Comparison of ENCODE assay signal across 15 cellular contexts in genomic region chr9:4497855-4498254, GRCh38. TPM values are rescaled to one million over a fixed set of nuclear protein-coding genes. Genes with fewer than 3 reads are reported as not detected.
DNase-seq lines count a peak whose midpoint lies in the region; ATAC-seq, FAIRE-seq and TF ChIP-seq lines count a peak whose summit lies in the region.
"Had no signal": no experiment of that assay in that cellular context is flagged by ENCODE, and none has a peak within 500 bp of the region (broad histone marks: within the 10 kb centered on the region; RNA-seq: fewer than 3 reads in every experiment).

No MANE protein-coding gene starts in this region.

- H3K4me1 ChIP-seq in smooth muscle cell (ENCODE audit: low read depth), result peaks cover 9% of the 10 kb centered on the region
- H3K4me1 ChIP-seq: neural progenitor cell had no signal

- TF ChIP-seq CTCF in smooth muscle cell (IDR thresholded peaks at IDR 0.05; ENCODE audit: borderline replicate concordance, insufficient read depth, poor library complexity, severe bottlenecking), result no peak

- H3K79me2 ChIP-seq in smooth muscle cell (ENCODE audit: low read depth), result no peaks in the 10 kb centered on the region

- no peaks in the 10 kb centered on the region for H3K27me3 ChIP-seq in smooth muscle cell (ENCODE audit: low read depth)
- H3K27me3 ChIP-seq: neural progenitor cell, Peyer's patch had no signal

- peaks cover 21% of the 10 kb centered on the region for H3F3A ChIP-seq in smooth muscle cell (ENCODE audit: low read depth)

- H3K4me2 ChIP-seq in smooth muscle cell, result no peak overlapping the region
- H3K4me2 ChIP-seq: neural progenitor cell had no signal

- no peaks in the 10 kb centered on the region for H4K20me1 ChIP-seq in smooth muscle cell (ENCODE audit: low read depth)

- H3K9ac ChIP-seq in smooth muscle cell (ENCODE audit: low read depth), result no peak overlapping the region
- H3K9ac ChIP-seq: neural progenitor cell had no signal

- WGBS in smooth muscle cell (ENCODE audit: low lambda C conversion rate), result 21% methylated on average over 1 of the region's 1 CpG

- no peak for TF ChIP-seq POLR2A in GM12891 (IDR thresholded peaks at IDR 0.05; ENCODE audit: low read depth, low read length)

- FAIRE-seq in GM12891 (lab: Jason Lieb, UNC), result peak; percentile 87

- no peaks in the 10 kb centered on the region for H3K9me3 ChIP-seq in smooth muscle cell (replicated peaks; ENCODE audit: low read depth)
- H3K9me3 ChIP-seq: Peyer's patch had no signal

- DNase-seq in GM12891 (ENCODE audit: insufficient read length, low spot score) (no peak), M059J (ENCODE audit: low read depth) (peak; percentile 69), fibroblast of the conjunctiva (ENCODE audit: low read depth) (peak; percentile 6), smooth muscle cell (lab: John Stamatoyannopoulos, UW; ENCODE audit: unreplicated experiment) (no peak), NCI-H2196 (lab: John Stamatoyannopoulos, UW; ENCODE audit: unreplicated experiment) (no peak)
- no peak for DNase-seq in activated CD4-positive, CD25-positive, alpha-beta regulatory T cell (lab: John Stamatoyannopoulos, UW)
- no peak for DNase-seq in activated T-cell treated with anti-CD3 and anti-CD28 coated beads, Interleukin-2, amount 50 U/mL, for 48 hours
- DNase-seq: activated effector memory CD4-positive, alpha-beta T cell treated with Interleukin-2 at 50 U/mL for 16 hours; hippocampal formation; MM.1S; NCI-H226; Peyer's patch had no signal

- no peaks in the 10 kb centered on the region for H3K36me3 ChIP-seq in smooth muscle cell (ENCODE audit: low read depth)
- H3K36me3 ChIP-seq: neural progenitor cell, Peyer's patch had no signal

- no peak overlapping the region for H2AFZ ChIP-seq in smooth muscle cell (ENCODE audit: low read depth)
- H2AFZ ChIP-seq: neural progenitor cell had no signal

- ATAC-seq in GM18909 (IDR thresholded peaks at IDR 0.05; ENCODE audit: poor library complexity, unreplicated experiment), result no peak

- peak overlapping the region; percentile 13 for H3K27ac ChIP-seq in smooth muscle cell (ENCODE audit: low read depth)
- H3K27ac ChIP-seq: neural progenitor cell had no signal

- no peak overlapping the region for H3K4me3 ChIP-seq in smooth muscle cell
- H3K4me3 ChIP-seq: lung, neural progenitor cell, Peyer's patch had no signal

TF ChIP-seq in GM12891, 5 proteins besides CTCF, POLR2A, EP300 and RAD21:
- TF ChIP-seq SPI1 (IDR thresholded peaks at IDR 0.05; ENCODE audit: low read depth, low read length) (no peak), POU2F2 (IDR thresholded peaks at IDR 0.05; ENCODE audit: low read depth, low read length) (no peak), POLR2AphosphoS5 (IDR thresholded peaks at IDR 0.05; ENCODE audit: low read depth, low read length) (no peak), PAX5 (IDR thresholded peaks at IDR 0.05; ENCODE audit: insufficient read depth, low read length, severe bottlenecking) (no peak), TAF1 (IDR thresholded peaks at IDR 0.05; ENCODE audit: low read depth, low read length) (no peak)

RNA-seq across cellular contexts. Expression of gene SLC1A1, which starts 7.6 kb away (rescaled TPM):
- 10.4 TPM for polyA plus RNA-seq in GM12891 (2012; ENCODE audit: low read depth, missing spikeins)
- total RNA-seq in M059J (2014; rRNA removed; shearing (Covaris generic)), result 14.7 and 20.6 TPM in 2 replicates
- 15.6 and 19.3 TPM in 2 replicates for total RNA-seq in smooth muscle cell
- 6.1 and 11.3 TPM in 2 replicates for polyA plus RNA-seq in smooth muscle cell

Comparison
In these comparisons a context has a peak if more than half of its experiments do, and no peak if none do; other contexts are left out.
1. DNase-seq: peak in M059J (single experiment) and fibroblast of the conjunctiva (single experiment); none in GM12891 (single experiment), smooth muscle cell (single experiment), activated CD4-positive, CD25-positive, alpha-beta regulatory T cell (0 of 4), NCI-H2196 (single experiment) and activated T-cell treated with anti-CD3 and anti-CD28 coated beads, Interleukin-2, amount 50 U/mL, for 48 hours (0 of 2).